ENCODE assay signal across 1 cellular context in genomic region chr1:9428601-9429368, GRCh38.
A peak's percentile ranks its signal among the peaks of the same experiment; 100 is the strongest.
TF ChIP-seq lines count a peak whose summit lies in the region.

No MANE protein-coding gene starts in this region.

TF ChIP-seq in HepG2, 621 proteins besides CTCF, POLR2A, EP300 and RAD21 (continued from another document and continues in another):
- no peak for TF ChIP-seq KIAA2018 (CRISPR knock-in tag; IDR thresholded peaks at IDR 0.05; ENCODE audit: borderline replicate concordance)
- TF ChIP-seq ZNF30 (CRISPR knock-in tag; IDR thresholded peaks at IDR 0.05), result no peak
- TF ChIP-seq FLYWCH1 (CRISPR knock-in tag; IDR thresholded peaks at IDR 0.05), result no peak
- no peak for TF ChIP-seq ZNF7 (CRISPR knock-in tag; IDR thresholded peaks at IDR 0.05)
- no peak for TF ChIP-seq ISX (CRISPR knock-in tag; conservative IDR thresholded peaks at IDR 0.05)
- no peak for TF ChIP-seq ZNF260 (CRISPR knock-in tag; IDR thresholded peaks at IDR 0.05; ENCODE audit: borderline replicate concordance, low read depth)
- TF ChIP-seq ZBTB43 (CRISPR knock-in tag; conservative IDR thresholded peaks at IDR 0.05), result no peak
- TF ChIP-seq ZNF792 (CRISPR knock-in tag; IDR thresholded peaks at IDR 0.05), result 0 out of 2 replicates have a peak, but pooled peaks have one; percentile 54
- TF ChIP-seq ZNF567 (CRISPR knock-in tag; IDR thresholded peaks at IDR 0.05; ENCODE audit: borderline replicate concordance), result 0 out of 2 replicates have a peak, but pooled peaks have one; percentile 68
- peak; percentile 100 for TF ChIP-seq ATF1 (CRISPR knock-in tag; IDR thresholded peaks at IDR 0.05)
- TF ChIP-seq ZNF660 (CRISPR knock-in tag; IDR thresholded peaks at IDR 0.05; ENCODE audit: borderline replicate concordance, low read depth), result no peak
- TF ChIP-seq TAF15 (IDR thresholded peaks at IDR 0.05; ENCODE audit: low read depth, low read length, poor library complexity, severe bottlenecking), result peak; percentile 59
- TF ChIP-seq THRA (CRISPR knock-in tag; IDR thresholded peaks at IDR 0.05; ENCODE audit: borderline replicate concordance), result peak; percentile 50; the same call in 1 of the 2 replicates
- TF ChIP-seq TSC22D2 (CRISPR knock-in tag; IDR thresholded peaks at IDR 0.05; ENCODE audit: borderline replicate concordance), result 0 out of 2 replicates have a peak, but pooled peaks have one; percentile 36
- TF ChIP-seq RBM39 (IDR thresholded peaks at IDR 0.05; ENCODE audit: low read depth, low read length, poor library complexity, severe bottlenecking), result peak; percentile 22
- no peak for TF ChIP-seq ZNF383 (CRISPR knock-in tag; IDR thresholded peaks at IDR 0.05; ENCODE audit: borderline replicate concordance)
- peak; percentile 33; the same call in 1 of the 2 replicates for TF ChIP-seq FOXO1 (CRISPR knock-in tag; IDR thresholded peaks at IDR 0.05)
- no peak for TF ChIP-seq ZBTB8A (CRISPR knock-in tag; IDR thresholded peaks at IDR 0.05; ENCODE audit: borderline replicate concordance, low read depth)
- TF ChIP-seq ZNF83 (CRISPR knock-in tag; IDR thresholded peaks at IDR 0.05; ENCODE audit: borderline replicate concordance), result no peak
- no peak for TF ChIP-seq ZFP36L1 (CRISPR knock-in tag; IDR thresholded peaks at IDR 0.05)
- no peak for TF ChIP-seq PBX3 (CRISPR knock-in tag; IDR thresholded peaks at IDR 0.05; ENCODE audit: borderline replicate concordance)
- TF ChIP-seq ZNF576 (CRISPR knock-in tag; IDR thresholded peaks at IDR 0.05), result no peak
- TF ChIP-seq ZBTB34 (CRISPR knock-in tag; IDR thresholded peaks at IDR 0.05), result peak; percentile 42; the same call in 1 of the 2 replicates
- TF ChIP-seq THAP8 (CRISPR knock-in tag; IDR thresholded peaks at IDR 0.05; ENCODE audit: borderline replicate concordance), result no peak
- TF ChIP-seq HOXD1 (CRISPR knock-in tag; IDR thresholded peaks at IDR 0.05), result 0 out of 2 replicates have a peak, but pooled peaks have one; percentile 84
- TF ChIP-seq ZNF674 (CRISPR knock-in tag; IDR thresholded peaks at IDR 0.05; ENCODE audit: low read depth), result no peak
- TF ChIP-seq RNF219 (CRISPR knock-in tag; IDR thresholded peaks at IDR 0.05), result no peak
- 0 out of 2 replicates have a peak, but pooled peaks have one; percentile 54 for TF ChIP-seq ARHGAP35 (CRISPR knock-in tag; IDR thresholded peaks at IDR 0.05; ENCODE audit: borderline replicate concordance)
- no peak for TF ChIP-seq ZBTB42 (CRISPR knock-in tag; IDR thresholded peaks at IDR 0.05)
- TF ChIP-seq PTBP1 (IDR thresholded peaks at IDR 0.05; ENCODE audit: low read depth, low read length, poor library complexity, severe bottlenecking), result peak; percentile 65
- no peak for TF ChIP-seq ZNF512B (CRISPR knock-in tag; IDR thresholded peaks at IDR 0.05; ENCODE audit: borderline replicate concordance)
- TF ChIP-seq ZNF224 (CRISPR knock-in tag; IDR thresholded peaks at IDR 0.05), result no peak
- no peak for TF ChIP-seq ZNF121 (CRISPR knock-in tag; IDR thresholded peaks at IDR 0.05)
- TF ChIP-seq ZNF230 (CRISPR knock-in tag; IDR thresholded peaks at IDR 0.05), result no peak
- TF ChIP-seq ZNF607 (CRISPR knock-in tag; IDR thresholded peaks at IDR 0.05; ENCODE audit: borderline replicate concordance), result 0 out of 2 replicates have a peak, but pooled peaks have one; percentile 45
- no peak for TF ChIP-seq ETS1 (CRISPR knock-in tag; IDR thresholded peaks at IDR 0.05)
